ENCODE assay signal across 12 cellular contexts in the genomic region with DNA sequence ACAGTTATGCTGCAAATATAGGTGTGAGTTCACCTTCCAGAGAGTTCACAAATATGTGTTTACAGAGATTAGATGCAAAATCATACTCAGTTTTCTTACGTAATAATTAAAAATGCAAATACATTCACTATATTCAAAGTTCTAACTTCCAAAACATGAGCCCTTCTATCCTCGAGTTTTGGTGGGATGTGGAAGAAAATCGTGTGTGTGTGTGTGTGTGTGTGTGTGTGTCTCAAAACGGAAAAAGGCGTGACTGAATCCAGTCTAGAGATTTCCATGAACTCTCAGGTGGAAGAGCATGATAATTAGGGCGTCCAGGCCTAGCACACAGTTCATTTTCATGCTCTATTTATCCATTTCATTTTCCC. TPM values are rescaled to one million over a fixed set of nuclear protein-coding genes. Genes with fewer than 3 reads are reported as not detected.
A peak's percentile ranks its signal among the peaks of the same experiment; 100 is the strongest.
DNase-seq lines count a peak whose midpoint lies in the region; ATAC-seq and FAIRE-seq lines count a peak whose summit lies in the region.
"Had no signal": no experiment of that assay in that cellular context is flagged by ENCODE, and none has a peak within 500 bp of the region (broad histone marks: within the 10 kb centered on the region; RNA-seq: fewer than 3 reads in every experiment).

No MANE protein-coding gene starts in this region.

- H3K4me1 ChIP-seq in subcutaneous abdominal adipose tissue (ENCODE audit: control insufficient read depth in 5 of 5, insufficient read depth in 5 of 5, low read length in 5 of 5) = peaks cover 0 to 27% (median 11%) of the 10 kb centered on the region in 5 donors

- no peaks in the 10 kb centered on the region for H3K36me3 Mint-ChIP-seq in activated naive CD4-positive, alpha-beta T cell treated with anti-CD3 and anti-CD28 coated beads, Interleukin-2, amount 10 ng/mL, durations not matched to agents 7 days and 5 days
- no peaks in the 10 kb centered on the region for H3K36me3 Mint-ChIP-seq in activated naive CD4-positive, alpha-beta T cell treated with anti-CD3 and anti-CD28 coated beads, Interleukin-2, amount 50 U/mL, for 72 hours
- H3K36me3 Mint-ChIP-seq in activated T-helper 2 cell treated with anti-CD3 and anti-CD28 coated beads, Interferon-gamma antibody, Interleukin-2, Interleukin-4, amounts not matched to agents 10 μg/mL and 5 μg/mL and 100 μg/mL, durations not matched to agents 14 hours and 24 hours and 36 hours (ENCODE audit: low read depth) = no peaks in the 10 kb centered on the region
- H3K36me3 Mint-ChIP-seq: CD4-positive, CD25-positive, alpha-beta regulatory T cell had no signal

- H3K9ac ChIP-seq in subcutaneous abdominal adipose tissue (ENCODE audit: low read length in 5 of 5) = peak overlapping the region in 1 of 5 donors; percentile 20

- H3K36me3 ChIP-seq in subcutaneous abdominal adipose tissue (ENCODE audit: control insufficient read depth in 5 of 5, insufficient read depth in 5 of 5, low read length in 5 of 5) = no peaks in the 10 kb centered on the region

- FAIRE-seq in islet of Langerhans (lab: Jason Lieb, UNC) = peak; percentile 62
- FAIRE-seq in RCC 7860 (lab: Jason Lieb, UNC) = no peak

- H3K27ac ChIP-seq in subcutaneous abdominal adipose tissue (ENCODE audit: low read depth, low read length) = peak overlapping the region; percentile 50

- ATAC-seq in activated naive CD4-positive, alpha-beta T cell treated with anti-CD3 and anti-CD28 coated beads, Interleukin-2, amount 50 U/mL, for 72 hours = no peak
- no peak for ATAC-seq in HG03342 (IDR thresholded peaks at IDR 0.05; ENCODE audit: unreplicated experiment)
- ATAC-seq: effector memory CD8-positive, alpha-beta T cell had no signal

- intact Hi-C loops in activated T-helper 2 cell treated with anti-CD3 and anti-CD28 coated beads, Interferon-gamma antibody, Interleukin-2, Interleukin-4, amounts not matched to agents 10 μg/mL and 5 μg/mL and 100 μg/mL, durations not matched to agents 14 hours and 24 hours and 36 hours (cut with micrococcal nuclease) = no loop called here

- peaks cover 49% of the 10 kb centered on the region for H3K27me3 Mint-ChIP-seq in activated naive CD4-positive, alpha-beta T cell treated with anti-CD3 and anti-CD28 coated beads, Interleukin-2, amount 10 ng/mL, durations not matched to agents 7 days and 5 days
- peaks cover 40% of the 10 kb centered on the region for H3K27me3 Mint-ChIP-seq in activated T-helper 2 cell treated with anti-CD3 and anti-CD28 coated beads, Interferon-gamma antibody, Interleukin-2, Interleukin-4, amounts not matched to agents 10 μg/mL and 5 μg/mL and 100 μg/mL, durations not matched to agents 14 hours and 24 hours and 36 hours (ENCODE audit: low read depth)

- H3K4me1 Mint-ChIP-seq in activated naive CD4-positive, alpha-beta T cell treated with anti-CD3 and anti-CD28 coated beads, Interleukin-2, amount 10 ng/mL, durations not matched to agents 7 days and 5 days = peaks cover 9% of the 10 kb centered on the region
- H3K4me1 Mint-ChIP-seq in activated T-helper 2 cell treated with anti-CD3 and anti-CD28 coated beads, Interferon-gamma antibody, Interleukin-2, Interleukin-4, amounts not matched to agents 10 μg/mL and 5 μg/mL and 100 μg/mL, durations not matched to agents 14 hours and 24 hours and 36 hours (ENCODE audit: low read depth) = peaks cover 7% of the 10 kb centered on the region

- no peaks in the 10 kb centered on the region for H3K9me3 ChIP-seq in subcutaneous abdominal adipose tissue (ENCODE audit: control insufficient read depth in 5 of 5, low read length in 5 of 5)

- DNase-seq in activated naive CD4-positive, alpha-beta T cell treated with anti-CD3 and anti-CD28 coated beads, Interleukin-2, amount 10 ng/mL, durations not matched to agents 7 days and 5 days = no peak
- no peak for DNase-seq in activated naive CD4-positive, alpha-beta T cell treated with anti-CD3 and anti-CD28 coated beads, Interleukin-2, amount 50 U/mL, for 72 hours (ENCODE audit: low spot score in 2 of 2)
- no peak for DNase-seq in activated T-helper 2 cell treated with anti-CD3 and anti-CD28 coated beads, Interferon-gamma antibody, Interleukin-2, Interleukin-4, amounts not matched to agents 10 μg/mL and 5 μg/mL and 100 μg/mL, durations not matched to agents 14 hours and 24 hours and 36 hours (ENCODE audit: low spot score)
- DNase-seq in RCC 7860 (ENCODE audit: low spot score) = no peak
- DNase-seq in SK-N-DZ (ENCODE audit: low spot score) = no peak
- DNase-seq: activated CD4-positive, alpha-beta T cell treated with anti-CD3 and anti-CD28 coated beads for 48 hours; CD4-positive, CD25-positive, alpha-beta regulatory T cell; effector memory CD8-positive, alpha-beta T cell; NCI-H446 treated with DMSO at 0.1 percent for 48 hours had no signal

- peak overlapping the region in 4 of 5 donors; percentile 29 to 78 (median 76) for H3K4me3 ChIP-seq in subcutaneous abdominal adipose tissue (ENCODE audit: low read depth in 1 of 5, low read length in 5 of 5)

- peaks cover 0 to 7% (median 0%) of the 10 kb centered on the region in 5 donors for H3K27me3 ChIP-seq in subcutaneous abdominal adipose tissue (ENCODE audit: control insufficient read depth in 5 of 5, insufficient read depth in 4 of 5, low read length in 5 of 5)

- H3K9me3 Mint-ChIP-seq in activated naive CD4-positive, alpha-beta T cell treated with anti-CD3 and anti-CD28 coated beads, Interleukin-2, amount 10 ng/mL, durations not matched to agents 7 days and 5 days = no peaks in the 10 kb centered on the region
- no peaks in the 10 kb centered on the region for H3K9me3 Mint-ChIP-seq in activated naive CD4-positive, alpha-beta T cell treated with anti-CD3 and anti-CD28 coated beads, Interleukin-2, amount 50 U/mL, for 72 hours
- H3K9me3 Mint-ChIP-seq in activated T-helper 2 cell treated with anti-CD3 and anti-CD28 coated beads, Interferon-gamma antibody, Interleukin-2, Interleukin-4, amounts not matched to agents 10 μg/mL and 5 μg/mL and 100 μg/mL, durations not matched to agents 14 hours and 24 hours and 36 hours = no peaks in the 10 kb centered on the region
- H3K9me3 Mint-ChIP-seq: effector memory CD8-positive, alpha-beta T cell had no signal

- peak overlapping the region; percentile 43 for H3K4me3 Mint-ChIP-seq in activated naive CD4-positive, alpha-beta T cell treated with anti-CD3 and anti-CD28 coated beads, Interleukin-2, amount 10 ng/mL, durations not matched to agents 7 days and 5 days
- H3K4me3 Mint-ChIP-seq in activated T-helper 2 cell treated with anti-CD3 and anti-CD28 coated beads, Interferon-gamma antibody, Interleukin-2, Interleukin-4, amounts not matched to agents 10 μg/mL and 5 μg/mL and 100 μg/mL, durations not matched to agents 14 hours and 24 hours and 36 hours (ENCODE audit: low read depth) = peak overlapping the region; percentile 41

- H3K27ac Mint-ChIP-seq in activated naive CD4-positive, alpha-beta T cell treated with anti-CD3 and anti-CD28 coated beads, Interleukin-2, amount 10 ng/mL, durations not matched to agents 7 days and 5 days = no peak overlapping the region
- H3K27ac Mint-ChIP-seq in activated naive CD4-positive, alpha-beta T cell treated with anti-CD3 and anti-CD28 coated beads, Interleukin-2, amount 50 U/mL, for 72 hours = no peak overlapping the region
- H3K27ac Mint-ChIP-seq in activated T-helper 2 cell treated with anti-CD3 and anti-CD28 coated beads, Interferon-gamma antibody, Interleukin-2, Interleukin-4, amounts not matched to agents 10 μg/mL and 5 μg/mL and 100 μg/mL, durations not matched to agents 14 hours and 24 hours and 36 hours = no peak overlapping the region
- H3K27ac Mint-ChIP-seq: CD4-positive, CD25-positive, alpha-beta regulatory T cell; effector memory CD8-positive, alpha-beta T cell had no signal

- CTCF ChIA-PET in activated naive CD4-positive, alpha-beta T cell treated with anti-CD3 and anti-CD28 coated beads, Interleukin-2, amount 10 ng/mL, durations not matched to agents 7 days and 5 days (lab: Charles Lee) = no interaction called here

RNA-seq across cellular contexts. Expression of a gene that starts 1.2 kb away (rescaled TPM):
- under 1 TPM; 0.23 to 0.82 TPM for total RNA-seq in activated naive CD4-positive, alpha-beta T cell treated with anti-CD3 and anti-CD28 coated beads, Interleukin-2, amount 50 U/mL, for 72 hours
- total RNA-seq in activated T-helper 2 cell treated with anti-CD3 and anti-CD28 coated beads, Interferon-gamma antibody, Interleukin-2, Interleukin-4, amounts not matched to agents 10 μg/mL and 5 μg/mL and 100 μg/mL, durations not matched to agents 14 hours and 24 hours and 36 hours = 1.4 and 1.7 TPM in 2 replicates
- 0.06 and 0.14 TPM in 2 replicates for polyA plus RNA-seq in SK-N-DZ (2014; cell fraction: cytosol; rRNA removed)
- polyA plus RNA-seq in SK-N-DZ (2014; cell fraction: nucleus; rRNA removed) = not detected in 2 replicates
- polyA plus RNA-seq: CD4-positive, CD25-positive, alpha-beta regulatory T cell had no signal

RNA-seq across cellular contexts. Expression of a gene that starts 51.6 kb away (rescaled TPM):
- not detected for total RNA-seq in activated naive CD4-positive, alpha-beta T cell treated with anti-CD3 and anti-CD28 coated beads, Interleukin-2, amount 50 U/mL, for 72 hours
- not detected in 2 replicates for total RNA-seq in activated T-helper 2 cell treated with anti-CD3 and anti-CD28 coated beads, Interferon-gamma antibody, Interleukin-2, Interleukin-4, amounts not matched to agents 10 μg/mL and 5 μg/mL and 100 μg/mL, durations not matched to agents 14 hours and 24 hours and 36 hours
- polyA plus RNA-seq in SK-N-DZ (2014; cell fraction: cytosol; rRNA removed) = not detected in 2 replicates
- not detected in 2 replicates for polyA plus RNA-seq in SK-N-DZ (2014; cell fraction: nucleus; rRNA removed)
- total RNA-seq: CD4-positive, CD25-positive, alpha-beta regulatory T cell had no signal
- polyA plus RNA-seq: CD4-positive, CD25-positive, alpha-beta regulatory T cell had no signal
